11 cellular contexts compared by ENCODE assay signal in genomic region chr6:89022747-89023289, GRCh38. TPM values are rescaled to one million over a fixed set of nuclear protein-coding genes. Genes with fewer than 3 reads are reported as not detected.
A peak's percentile ranks its signal among the peaks of the same experiment; 100 is the strongest.
DNase-seq lines count a peak whose midpoint lies in the region; ATAC-seq and TF ChIP-seq lines count a peak whose summit lies in the region.
"Had no signal": no experiment of that assay in that cellular context is flagged by ENCODE, and none has a peak within 500 bp of the region (broad histone marks: within the 10 kb centered on the region; RNA-seq: fewer than 3 reads in every experiment).

No MANE protein-coding gene starts in this region.

- peak overlapping the region; percentile 75 to 81 for H3K27ac ChIP-seq in ascending aorta
- H3K27ac ChIP-seq in gastroesophageal sphincter, result peak overlapping the region; percentile 39 to 86 (median 72)
- peak overlapping the region; percentile 78 to 89 (median 84) for H3K27ac ChIP-seq in sigmoid colon

- no peak for TF ChIP-seq POLR2A in gastroesophageal sphincter (IDR thresholded peaks at IDR 0.05)
- no peak for TF ChIP-seq POLR2A in sigmoid colon (IDR thresholded peaks at IDR 0.05)

- intact Hi-C loops in ascending aorta (cut with DNase I) (loop anchor here (1.0 to 5.0 kb wide), 4 partner anchors 12 to 329 kb away; partner anchors contain the start of genes PNRC1 and UBE2J1), sigmoid colon (cut with DNase I) (loop anchor here (1.0 to 5.0 kb wide), 3 partner anchors 41 to 124 kb away; partner anchors contain the start of gene PM20D2)

- H3K9me3 Mint-ChIP-seq in immature natural killer cell, result no peaks in the 10 kb centered on the region

- H3K36me3 ChIP-seq in ascending aorta (no peaks in the 10 kb centered on the region), gastroesophageal sphincter (no peaks in the 10 kb centered on the region), sigmoid colon (no peaks in the 10 kb centered on the region)
- H3K36me3 ChIP-seq: upper lobe of left lung had no signal

- H3K4me1 ChIP-seq in ascending aorta (peaks cover 7 to 33% of the 10 kb centered on the region in 2 donors), gastroesophageal sphincter (peaks cover 14 to 43% (median 24%) of the 10 kb centered on the region in 3 donors), sigmoid colon (peaks cover 0 to 43% (median 41%) of the 10 kb centered on the region in 4 donors)

- no peak overlapping the region for H3K27ac Mint-ChIP-seq in immature natural killer cell
- H3K27ac Mint-ChIP-seq: naive B cell had no signal

- TF ChIP-seq CTCF in ascending aorta (IDR thresholded peaks at IDR 0.05) (no peak), gastroesophageal sphincter (IDR thresholded peaks at IDR 0.05) (no peak), sigmoid colon (IDR thresholded peaks at IDR 0.05) (no peak)

- peaks cover 0 to 2% (median 1%) of the 10 kb centered on the region in 3 donors for H3K27me3 Mint-ChIP-seq in immature natural killer cell (ENCODE audit: low read depth in 3 of 3)
- H3K27me3 Mint-ChIP-seq: naive B cell had no signal

- peak; percentile 55 for ATAC-seq in gastroesophageal sphincter

- no peaks in the 10 kb centered on the region for H3K4me1 Mint-ChIP-seq in immature natural killer cell
- H3K4me1 Mint-ChIP-seq: naive B cell had no signal

- DNase-seq in ELR (ENCODE audit: low read depth), result peak; percentile 37
- DNase-seq in ascending aorta (ENCODE audit: low spot score in 2 of 2), result peak in 1 of 2 donors; percentile 62
- no peak for DNase-seq in sigmoid colon
- DNase-seq in ecto neural progenitor cell (ENCODE audit: low spot score), result no peak
- no peak for DNase-seq in immature natural killer cell
- DNase-seq in DMS53 treated with DMSO at 0.1 percent for 48 hours (lab: John Stamatoyannopoulos, UW; ENCODE audit: unreplicated experiment), result no peak
- no peak for DNase-seq in amniotic stem cell (lab: John Stamatoyannopoulos, UW)
- DNase-seq: naive B cell, NCI-H748 treated with DMSO at 0.1 percent for 48 hours, upper lobe of left lung had no signal

- H3K4me3 Mint-ChIP-seq in immature natural killer cell, result no peak overlapping the region
- H3K4me3 Mint-ChIP-seq: naive B cell had no signal

- H3K9me3 ChIP-seq in ascending aorta (no peaks in the 10 kb centered on the region), gastroesophageal sphincter (no peaks in the 10 kb centered on the region), sigmoid colon (no peaks in the 10 kb centered on the region)
- H3K9me3 ChIP-seq: upper lobe of left lung had no signal

- H3K4me3 ChIP-seq in ascending aorta, result no peak overlapping the region
- no peak overlapping the region for H3K4me3 ChIP-seq in gastroesophageal sphincter
- H3K4me3 ChIP-seq in sigmoid colon, result no peak overlapping the region
- H3K4me3 ChIP-seq: upper lobe of left lung had no signal

- H3K27me3 ChIP-seq in ascending aorta (no peaks in the 10 kb centered on the region), gastroesophageal sphincter (no peaks in the 10 kb centered on the region), sigmoid colon (no peaks in the 10 kb centered on the region)
- H3K27me3 ChIP-seq: upper lobe of left lung had no signal

- no peaks in the 10 kb centered on the region for H3K36me3 Mint-ChIP-seq in immature natural killer cell

- TF ChIP-seq EP300 in gastroesophageal sphincter (IDR thresholded peaks at IDR 0.05) (no peak), sigmoid colon (IDR thresholded peaks at IDR 0.05) (peak; percentile 60 to 97 (median 95))

RNA-seq across cellular contexts. Expression of gene PNRC1, which starts 57.7 kb away (rescaled TPM):
- total RNA-seq in ascending aorta (196 TPM), gastroesophageal sphincter (100 to 1,000 TPM; 316 to 349 (median 331) TPM), sigmoid colon (100 to 1,000 TPM; 211 to 349 (median 300) TPM)
- polyA plus RNA-seq in sigmoid colon (10 to 100 TPM; 44.2 to 73.9 (median 52.7) TPM), immature natural killer cell (100 to 1,000 TPM; 255 to 629 (median 491) TPM)

RNA-seq across cellular contexts. Expression of gene RNGTT, which starts 59.4 kb away (rescaled TPM):
- total RNA-seq in ascending aorta (13.4 TPM), gastroesophageal sphincter (10 to 100 TPM; 12.2 to 17.5 (median 14.6) TPM), sigmoid colon (10 to 100 TPM in 3 of 4 donors, 1 to 10 TPM in 1; 10.0 to 14.7 (median 12.9) TPM)
- polyA plus RNA-seq in sigmoid colon (1 to 10 TPM; 3.0 to 7.9 (median 3.9) TPM), immature natural killer cell (10 to 100 TPM; 11.9 to 22.3 (median 18.9) TPM)
